In the genomic region with DNA sequence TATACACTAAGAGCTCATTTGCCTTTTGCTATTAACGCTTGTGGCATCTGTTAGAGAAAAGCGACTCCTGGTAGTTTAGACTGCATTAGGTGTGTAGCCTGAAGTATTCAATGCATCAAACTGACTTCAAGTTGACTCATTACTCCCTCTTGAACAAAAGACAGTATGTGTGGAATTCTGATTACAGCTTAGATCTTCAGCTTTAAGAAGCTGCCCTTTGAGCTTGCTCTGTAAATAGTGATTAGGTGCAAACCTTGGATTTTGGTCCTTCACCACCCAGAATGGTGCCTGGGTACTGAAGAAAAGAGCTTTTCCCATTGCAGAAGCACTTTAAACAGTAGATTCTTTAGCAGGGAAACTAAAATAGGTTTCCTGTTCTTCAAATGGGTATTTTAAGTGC, we compare ENCODE assay signal across 22 cellular contexts.
A peak's percentile ranks its signal among the peaks of the same experiment; 100 is the strongest.
DNase-seq lines count a peak whose midpoint lies in the region; ATAC-seq lines count a peak whose summit lies in the region.
"Had no signal": no experiment of that assay in that cellular context is flagged by ENCODE, and none has a peak within 500 bp of the region (broad histone marks: within the 10 kb centered on the region; RNA-seq: fewer than 3 reads in every experiment).

No MANE protein-coding gene starts in this region.

- DNase-seq in astrocyte of the hippocampus (ENCODE audit: low read depth, low spot score) (peak; percentile 48), left colon (no peak), renal cortical epithelial cell (ENCODE audit: low read depth) (peak; percentile 40), 8988T (no peak)
- DNase-seq: AML-193; C1 segment of cervical spinal cord; CD4-positive, alpha-beta memory T cell; COR-L47; NCI-H1092; NCI-H1417 treated with DMSO at 0.1 percent for 48 hours; NCI-H1694 treated with DMSO at 0.1 percent for 48 hours; NCI-H2081 treated with DMSO at 0.1 percent for 48 hours; NCI-H524; NCI-H774; SIG-M5 had no signal

- peaks cover 20% of the 10 kb centered on the region for H3K4me1 ChIP-seq in BLaER1

- ATAC-seq in left colon, result peak; percentile 74
- no peak for ATAC-seq in GM18517 (IDR thresholded peaks at IDR 0.05; ENCODE audit: unreplicated experiment)
- no peak for ATAC-seq in HG03565 (IDR thresholded peaks at IDR 0.05; ENCODE audit: unreplicated experiment)
- ATAC-seq: GM12878, HCT116 had no signal

- no peak overlapping the region for H3K4me3 ChIP-seq in BLaER1
- H3K4me3 ChIP-seq: GM12878, SK-N-MC had no signal

- no peaks in the 10 kb centered on the region for H4K20me1 ChIP-seq in BLaER1

- H3K9ac ChIP-seq in BLaER1, result no peak overlapping the region

- no peaks in the 10 kb centered on the region for H3K27me3 ChIP-seq in BLaER1

- H3K27ac ChIP-seq in BLaER1, result no peak overlapping the region
- H3K27ac ChIP-seq: HL-60, SK-N-MC had no signal

- intact Hi-C loops in left colon (cut with DNase I, micrococcal nuclease), result no loop called here

- peak overlapping the region; percentile 45; the same call in 1 of the 2 replicates for H3K4me2 ChIP-seq in BLaER1

- H3K36me3 ChIP-seq in BLaER1, result no peaks in the 10 kb centered on the region

- H3K9me3 ChIP-seq in BLaER1, result no peaks in the 10 kb centered on the region

Comparison
In these comparisons a context has a peak if more than half of its experiments do, and no peak if none do; other contexts are left out.
1. DNase-seq: peak in astrocyte of the hippocampus (single experiment) and renal cortical epithelial cell (single experiment); none in left colon (0 of 2) and 8988T (single experiment).